Comparison of ENCODE assay signal across 15 cellular contexts in the genomic region with DNA sequence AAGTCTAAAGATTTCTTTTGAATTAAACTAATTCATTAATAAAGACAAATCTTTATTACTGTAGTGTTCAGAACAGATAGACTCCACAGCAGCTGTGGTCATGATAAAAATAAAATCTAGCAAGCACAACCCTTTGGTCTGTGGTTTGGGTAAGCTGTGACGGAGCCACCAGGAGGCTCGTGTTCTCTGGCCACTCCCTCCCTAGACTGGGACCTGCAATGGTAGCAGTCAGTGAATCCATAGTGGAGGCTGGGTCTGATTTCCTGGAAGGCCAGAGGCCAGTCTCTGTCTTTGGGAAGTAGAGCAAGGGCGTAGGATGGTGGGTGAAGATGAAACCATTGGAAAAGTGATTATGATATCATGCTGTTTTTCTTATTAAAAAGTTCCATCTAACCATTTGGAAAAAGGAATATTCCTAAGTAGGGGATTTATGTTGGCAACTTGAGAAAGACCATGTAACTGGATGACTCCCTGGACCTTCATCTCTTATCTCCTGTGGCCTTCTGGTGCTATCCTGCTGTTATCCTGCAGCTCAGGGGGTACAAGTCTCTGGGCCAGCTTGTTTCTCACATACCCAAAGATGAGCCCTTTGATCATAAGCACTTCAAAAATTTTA. TPM values are rescaled to one million over a fixed set of nuclear protein-coding genes. Genes with fewer than 3 reads are reported as not detected.
DNase-seq lines count a peak whose midpoint lies in the region; ATAC-seq, FAIRE-seq and TF ChIP-seq lines count a peak whose summit lies in the region.
"Had no signal": no experiment of that assay in that cellular context is flagged by ENCODE, and none has a peak within 500 bp of the region (broad histone marks: within the 10 kb centered on the region; RNA-seq: fewer than 3 reads in every experiment).

No MANE protein-coding gene starts in this region.

- no peaks in the 10 kb centered on the region for H3K36me3 Mint-ChIP-seq in activated CD4-positive, alpha-beta T cell treated with anti-CD3 and anti-CD28 coated beads, Interleukin-2, amount 10 ng/mL, durations not matched to agents 7 days and 5 days (ENCODE audit: low read depth)

- H3K79me2 ChIP-seq in DND-41 (ENCODE audit: insufficient read depth, low read length) (no peaks in the 10 kb centered on the region), GM12878 (ENCODE audit: control insufficient read depth, insufficient read depth, low read length) (no peaks in the 10 kb centered on the region)

- TF ChIP-seq EP300 in GM12878 (IDR thresholded peaks at IDR 0.05; ENCODE audit: borderline replicate concordance in 1 of 2, control insufficient read depth in 1 of 2, low read depth in 2 of 2, low read length in 2 of 2), result no peak

- peaks cover 9% of the 10 kb centered on the region for H3K4me1 ChIP-seq in DND-41 (ENCODE audit: insufficient read depth, low read length)
- no peaks in the 10 kb centered on the region; the same call in 1 of the 2 replicates for H3K4me1 ChIP-seq in GM12878 (ENCODE audit: control insufficient read depth, insufficient read depth, low read length)
- H3K4me1 ChIP-seq in adrenal gland (replicated peaks in 1 of 2), result no peaks in the 10 kb centered on the region
- H3K4me1 ChIP-seq: SJSA1 had no signal

- in situ Hi-C loops in GM12878 (cut with MboI), result no loop called here

- ATAC-seq in DND-41 (ENCODE audit: insufficient read depth, low read depth) (peak; percentile 38; the same call in 1 of the 3 replicates), GM21576 (IDR thresholded peaks at IDR 0.05; ENCODE audit: unreplicated experiment) (peak; percentile 64), HG03342 (IDR thresholded peaks at IDR 0.05; ENCODE audit: unreplicated experiment) (peak; percentile 59), GM12878 (peak; percentile 82)

- H3K4me3 Mint-ChIP-seq in activated CD4-positive, alpha-beta T cell treated with anti-CD3 and anti-CD28 coated beads, Interleukin-2, amount 10 ng/mL, durations not matched to agents 7 days and 5 days, result no peak overlapping the region
- H3K4me3 Mint-ChIP-seq: stimulated activated naive CD8-positive, alpha-beta T cell treated with anti-CD3 and anti-CD28 coated beads, Interleukin-15, Interleukin-2, amounts not matched to agents 100 ng/mL and 50 ng/mL, for 24 hours had no signal

- no peaks in the 10 kb centered on the region for H3K9me3 ChIP-seq in DND-41 (ENCODE audit: insufficient read depth, low read length, severe bottlenecking)
- no peaks in the 10 kb centered on the region for H3K9me3 ChIP-seq in GM12878 (replicated peaks; ENCODE audit: control insufficient read depth, insufficient read depth, low read length)
- H3K9me3 ChIP-seq in adrenal gland (replicated peaks in 1 of 3), result no peaks in the 10 kb centered on the region
- H3K9me3 ChIP-seq: colonic mucosa, neutrophil, SJSA1 had no signal

- SMC1A ChIA-PET in GM12878 (lab: Charles Lee; ENCODE audit: uncharacterized antibody, unreplicated experiment), result interaction anchor here (1.9 kb wide), 1 partner anchor 10 kb away, joined by 6 read pairs; no protein-coding TSS in a partner anchor

- H3K9me3 Mint-ChIP-seq in activated CD4-positive, alpha-beta T cell treated with anti-CD3 and anti-CD28 coated beads, Interleukin-2, amount 10 ng/mL, durations not matched to agents 7 days and 5 days, result no peaks in the 10 kb centered on the region
- H3K9me3 Mint-ChIP-seq: stimulated activated naive CD8-positive, alpha-beta T cell treated with anti-CD3 and anti-CD28 coated beads, Interleukin-15, Interleukin-2, amounts not matched to agents 100 ng/mL and 50 ng/mL, for 24 hours had no signal

- DNase-seq in DND-41 (no peak), GM12878 (ENCODE audit: low read depth, low spot score) (no peak), adrenal gland (no peak), H54 (ENCODE audit: insufficient read length, low spot score) (no peak), RWPE1 (ENCODE audit: low spot score) (no peak)
- DNase-seq in activated CD4-positive, alpha-beta T cell treated with anti-CD3 and anti-CD28 coated beads, Interleukin-2, amount 10 ng/mL, durations not matched to agents 7 days and 5 days, result no peak
- DNase-seq: activated CD4-positive, CD25-positive, alpha-beta regulatory T cell treated with anti-CD3 and anti-CD28 coated beads, Interleukin-2, amount 50 U/mL, for 72 hours; activated gamma-delta T cell; colonic mucosa; NCI-H524 had no signal

- intact Hi-C loops in GM12878 (cut with micrococcal nuclease; ENCODE audit: unreplicated experiment) (no loop called here), adrenal gland (cut with DNase I) (no loop called here)

- peaks cover 24% of the 10 kb centered on the region for H3K27me3 Mint-ChIP-seq in activated CD4-positive, alpha-beta T cell treated with anti-CD3 and anti-CD28 coated beads, Interleukin-2, amount 10 ng/mL, durations not matched to agents 7 days and 5 days

- BruUV-seq in GM12878 (replicated peaks; lab: Mats Ljungman, UMichigan), result no TSS peak

- TF ChIP-seq CTCF in DND-41 (IDR thresholded peaks at IDR 0.05; ENCODE audit: borderline replicate concordance, extremely low read depth, low read length, poor library complexity, severe bottlenecking) (no peak), GM12878 (IDR thresholded peaks at IDR 0.05 in 2 of 3, conservative IDR thresholded peaks at IDR 0.05 in 1 of 3; ENCODE audit: control insufficient read depth in 2 of 3, extremely low read depth in 1 of 3, insufficient read depth in 1 of 3, low read depth in 3 of 3, low read length in 3 of 3) (no peak), adrenal gland (IDR thresholded peaks at IDR 0.05) (no peak), RWPE1 (conservative IDR thresholded peaks at IDR 0.05; ENCODE audit: low read depth) (no peak)

- H3K4me2 ChIP-seq in DND-41 (ENCODE audit: insufficient read depth, low read length) (no peak overlapping the region), GM12878 (ENCODE audit: control insufficient read depth, insufficient read depth) (no peak overlapping the region)

- POLR2A ChIA-PET in GM12878 (lab: Charles Lee) (no interaction called here), RWPE1 (lab: Yijun Ruan, JAX; ENCODE audit: low non-redundant PET) (no interaction called here)
- POLR2A ChIA-PET in activated CD4-positive, alpha-beta T cell treated with anti-CD3 and anti-CD28 coated beads, Interleukin-2, amount 10 ng/mL, durations not matched to agents 7 days and 5 days (lab: Charles Lee), result no interaction called here

- H3K4me1 Mint-ChIP-seq in activated CD4-positive, alpha-beta T cell treated with anti-CD3 and anti-CD28 coated beads, Interleukin-2, amount 10 ng/mL, durations not matched to agents 7 days and 5 days, result peaks cover 15% of the 10 kb centered on the region

- FAIRE-seq in GM12878 (lab: Jason Lieb, UNC), result no peak
- no peak for FAIRE-seq in H54 (lab: Jason Lieb, UNC)

- CTCF ChIA-PET in GM12878 (lab: Yijun Ruan, JAX), result interaction anchor here (1.7 kb wide), 1 partner anchor 12 kb away, joined by 5 read pairs; no protein-coding TSS in a partner anchor
- CTCF ChIA-PET in activated CD4-positive, alpha-beta T cell treated with anti-CD3 and anti-CD28 coated beads, Interleukin-2, amount 10 ng/mL, durations not matched to agents 7 days and 5 days (lab: Charles Lee), result interaction anchor here (0.9 to 1.1 kb wide), 3 partner anchors 12 to 37 kb away, joined by 3 to 4 read pairs (median 3); no protein-coding TSS in a partner anchor
- CTCF ChIA-PET in RWPE1 (lab: Yijun Ruan, JAX), result no interaction called here

- WGBS in GM12878 (ENCODE audit: insufficient coverage, insufficient replicate concordance, low lambda C conversion rate, missing lambda C conversion rate), result 35% methylated on average over 3 of the region's 3 CpGs
- 77 to 89% (median 85%) methylated on average over 3 of the region's 3 CpGs for WGBS in adrenal gland, 4 donors

- RAD21 ChIA-PET in GM12878 (lab: Charles Lee; ENCODE audit: unreplicated experiment), result no interaction called here

- H3K27me3 ChIP-seq in DND-41 (ENCODE audit: insufficient read depth, low read length, poor library complexity), result no peaks in the 10 kb centered on the region
- H3K27me3 ChIP-seq in GM12878 (replicated peaks in 1 of 2; ENCODE audit: control insufficient read depth in 2 of 2, insufficient read depth in 2 of 2, low read length in 1 of 2), result peaks cover 2 to 5% of the 10 kb centered on the region in 2 experiments
- H3K27me3 ChIP-seq in adrenal gland, result no peaks in the 10 kb centered on the region
- H3K27me3 ChIP-seq: colonic mucosa, neutrophil, SJSA1 had no signal

- H3K4me3 ChIP-seq in DND-41 (ENCODE audit: low read depth in 1 of 2, low read length in 2 of 2) (no peak overlapping the region), GM12878 (no peak overlapping the region), adrenal gland (no peak overlapping the region)
- H3K4me3 ChIP-seq: colonic mucosa, SJSA1 had no signal

- no peaks in the 10 kb centered on the region for H3K36me3 ChIP-seq in DND-41 (ENCODE audit: insufficient read depth, low read length)
- H3K36me3 ChIP-seq in GM12878 (ENCODE audit: control insufficient read depth in 2 of 2, insufficient read depth in 2 of 2, low read length in 1 of 2), result no peaks in the 10 kb centered on the region
- no peaks in the 10 kb centered on the region for H3K36me3 ChIP-seq in adrenal gland (replicated peaks in 1 of 2)
- H3K36me3 ChIP-seq: colonic mucosa, neutrophil, SJSA1 had no signal

- H3K27ac Mint-ChIP-seq in activated CD4-positive, alpha-beta T cell treated with anti-CD3 and anti-CD28 coated beads, Interleukin-2, amount 10 ng/mL, durations not matched to agents 7 days and 5 days, result no peak overlapping the region
- H3K27ac Mint-ChIP-seq: stimulated activated naive CD8-positive, alpha-beta T cell treated with anti-CD3 and anti-CD28 coated beads, Interleukin-15, Interleukin-2, amounts not matched to agents 100 ng/mL and 50 ng/mL, for 24 hours had no signal

- TF ChIP-seq POLR2A in GM12878 (IDR thresholded peaks at IDR 0.05; ENCODE audit: low read depth, low read length) (no peak), adrenal gland (IDR thresholded peaks at IDR 0.05) (no peak), H54 (IDR thresholded peaks at IDR 0.05; ENCODE audit: low read depth, low read length) (no peak)

- H2AFZ ChIP-seq in DND-41 (ENCODE audit: low read depth, low read length), result no peak overlapping the region
- H2AFZ ChIP-seq in GM12878 (ENCODE audit: control insufficient read depth, low read depth, low read length), result no peak overlapping the region

- no peak overlapping the region for H3K9ac ChIP-seq in DND-41 (ENCODE audit: low read depth, low read length)
- H3K9ac ChIP-seq in GM12878 (ENCODE audit: control insufficient read depth, insufficient read depth, low read length), result no peak overlapping the region

- no peak for TF ChIP-seq RAD21 in GM12878 (IDR thresholded peaks at IDR 0.05; ENCODE audit: insufficient read depth, low read depth, low read length)

- H3K27ac ChIP-seq in DND-41 (ENCODE audit: low read length), result no peak overlapping the region
- no peak overlapping the region for H3K27ac ChIP-seq in GM12878 (ENCODE audit: control insufficient read depth, insufficient read depth)
- no peak overlapping the region for H3K27ac ChIP-seq in adrenal gland
- H3K27ac ChIP-seq in RWPE1, result no peak overlapping the region
- H3K27ac ChIP-seq: colonic mucosa, neutrophil, SJSA1 had no signal

- 0 out of 2 replicates have a peak, but pooled peaks cover 4% of the 10 kb centered on the region for H4K20me1 ChIP-seq in DND-41 (ENCODE audit: insufficient read depth, low read length)
- no peaks in the 10 kb centered on the region for H4K20me1 ChIP-seq in GM12878 (ENCODE audit: control insufficient read depth, insufficient read depth)

RNA-seq across cellular contexts. Expression of a gene that starts 39.0 kb away (rescaled TPM):
- total RNA-seq in GM12878 (2013; cell fraction: nucleolus; rRNA removed), result 0.20 TPM in 1 of 2 replicates, not detected in the other
- total RNA-seq in GM12878 (2014; rRNA removed) (0.65 and 0.73 TPM in 2 replicates), GM12878 (2014; rRNA removed; fragmentation: Illumina TruSeq; extraction: Trizol) (0.76 and 0.78 TPM in 2 replicates), GM12878 (2021) (1.4 and 1.6 TPM in 2 replicates), adrenal gland (1 to 10 TPM; 1.5 to 8.5 (median 2.0) TPM)
- 2.5 TPM for polyA plus RNA-seq in GM12878 (2011; ENCODE audit: low read depth)
- polyA plus RNA-seq in GM12878 (2011; rRNA removed) (0.19 and 0.20 TPM in 2 replicates), GM12878 (2014; fragmentation: Illumina TruSeq; extraction: Trizol) (1.1 and 1.3 TPM in 2 replicates), GM12878 (2014; fragmentation: Nextera tagmentation; extraction: Ambion mirVana) (under 1 TPM; 0.31 to 0.53 TPM), GM12878 (2014; rRNA removed) (0.61 and 0.79 TPM in 2 replicates), GM12878 (2016; fragmentation: Nextera tagmentation; extraction: Ambion mirVana) (1 to 10 TPM; 2.2 to 2.4 TPM), adrenal gland (1 to 10 TPM in 1 of 3 donors, under 1 TPM in 2; 0.54 to 5.4 (median 0.72) TPM)
- polyA plus RNA-seq in GM12878 (2011; cell fraction: cytosol; rRNA removed), result 0.20 and 0.24 TPM in 2 replicates
- polyA plus RNA-seq in GM12878 (2011; cell fraction: nucleus; rRNA removed), result 0.09 and 0.23 TPM in 2 replicates
- 2.0 and 3.1 TPM in 2 replicates for polyA plus RNA-seq in GM12878 (2012)
- polyA minus RNA-seq in GM12878 (2011; rRNA and poly(A)+ RNA removed), result 0.51 and 0.62 TPM in 2 replicates
- polyA minus RNA-seq in GM12878 (2011; cell fraction: cytosol; rRNA and poly(A)+ RNA removed), result 0.31 TPM in 1 of 2 replicates, not detected in the other
- 0.12 and 0.29 TPM in 2 replicates for polyA minus RNA-seq in GM12878 (2011; cell fraction: nucleus; rRNA and poly(A)+ RNA removed)
- total RNA-seq in activated CD4-positive, alpha-beta T cell treated with anti-CD3 and anti-CD28 coated beads, Interleukin-2, amount 10 ng/mL, durations not matched to agents 7 days and 5 days, result 10 to 100 TPM; 13.3 to 13.7 TPM
